Comparison of ENCODE assay signal across 8 cellular contexts in genomic region chr11:8033312-8033715, GRCh38. TPM values are rescaled to one million over a fixed set of nuclear protein-coding genes. Genes with fewer than 3 reads are reported as not detected.
A peak's percentile ranks its signal among the peaks of the same experiment; 100 is the strongest.
DNase-seq lines count a peak whose midpoint lies in the region; ATAC-seq and FAIRE-seq lines count a peak whose summit lies in the region.

No MANE protein-coding gene starts in this region.

- no peaks in the 10 kb centered on the region for H3K79me2 ChIP-seq in ACC112 (ENCODE audit: control insufficient read depth, insufficient read depth, low read length, unreplicated experiment)

- H4K91ac ChIP-seq in mesenchymal stem cell (ENCODE audit: low read length) = no peak overlapping the region

- H3K9me3 ChIP-seq in mesenchymal stem cell (ENCODE audit: control insufficient read depth, low read length) = no peaks in the 10 kb centered on the region

- no peak overlapping the region for H2BK12ac ChIP-seq in mesenchymal stem cell (ENCODE audit: low read length in 2 of 2)

- peak; percentile 51 for ATAC-seq in HG03108 (IDR thresholded peaks at IDR 0.05; ENCODE audit: unreplicated experiment)

- H3K27me3 ChIP-seq in ACC112 (ENCODE audit: insufficient read depth, low read length) (peaks cover 5% of the 10 kb centered on the region; the same call in 1 of the 2 replicates), mesenchymal stem cell (ENCODE audit: control insufficient read depth in 1 of 2, insufficient read depth in 1 of 2, low read length in 2 of 2) (peaks cover 27 to 79% of the 10 kb centered on the region in 2 experiments)

- no peak overlapping the region for H2BK120ac ChIP-seq in mesenchymal stem cell (ENCODE audit: low read depth, low read length)

- no peak overlapping the region for H3K27ac ChIP-seq in ACC112 (ENCODE audit: low read depth, low read length)
- H3K27ac ChIP-seq in mesenchymal stem cell (ENCODE audit: low read length, poor library complexity, severe bottlenecking) = no peak overlapping the region

- H3K4ac ChIP-seq in mesenchymal stem cell (ENCODE audit: low read depth in 1 of 2, low read length in 2 of 2) = no peak overlapping the region

- peak overlapping the region; percentile 80 for H3K9ac ChIP-seq in mesenchymal stem cell (ENCODE audit: low read length)

- 27% methylated on average over 9 of the region's 9 CpGs for WGBS in mesenchymal stem cell

- no peak overlapping the region for H2BK5ac ChIP-seq in mesenchymal stem cell (ENCODE audit: low read depth, low read length, poor library complexity, severe bottlenecking)

- H3K4me2 ChIP-seq in mesenchymal stem cell (ENCODE audit: low read length, poor library complexity, severe bottlenecking) = no peak overlapping the region

- H3K4me1 ChIP-seq in ACC112 (ENCODE audit: control insufficient read depth, insufficient read depth, low read length, unreplicated experiment) = peaks cover 5% of the 10 kb centered on the region
- H3K4me1 ChIP-seq in mesenchymal stem cell (ENCODE audit: control insufficient read depth, insufficient read depth, low read depth, low read length) = peaks cover 5% of the 10 kb centered on the region

- H3K18ac ChIP-seq in mesenchymal stem cell (ENCODE audit: low read depth in 1 of 2, low read length in 2 of 2) = no peak overlapping the region

- H2AK5ac ChIP-seq in mesenchymal stem cell (ENCODE audit: low read length, severe bottlenecking) = no peak overlapping the region

- no peak overlapping the region for H2BK15ac ChIP-seq in mesenchymal stem cell (ENCODE audit: low read depth, poor library complexity, severe bottlenecking)

- H3K36me3 ChIP-seq in ACC112 (ENCODE audit: insufficient read depth, low read length) (no peaks in the 10 kb centered on the region), mesenchymal stem cell (ENCODE audit: control insufficient read depth in 1 of 2, insufficient read depth in 2 of 2, low read depth in 1 of 2, low read length in 2 of 2) (no peaks in the 10 kb centered on the region)

- H3K79me1 ChIP-seq in mesenchymal stem cell (replicated peaks; ENCODE audit: low read length, poor library complexity, severe bottlenecking) = no peaks in the 10 kb centered on the region

- FAIRE-seq in GM18507 (lab: Jason Lieb, UNC) = peak; percentile 75

- no peak overlapping the region for H4K8ac ChIP-seq in mesenchymal stem cell (ENCODE audit: low read length)

- H3K4me3 ChIP-seq in ACC112 (ENCODE audit: low read depth, low read length) (no peak overlapping the region), mesenchymal stem cell (ENCODE audit: insufficient read depth in 1 of 2, low read depth in 1 of 2, low read length in 2 of 2) (no peak overlapping the region)

- H3K14ac ChIP-seq in mesenchymal stem cell (ENCODE audit: low read length in 2 of 2) = no peak overlapping the region

- peak overlapping the region in 1 of 2 experiments; percentile 26 for H3K23ac ChIP-seq in mesenchymal stem cell (ENCODE audit: low read length in 2 of 2)

- H2AFZ ChIP-seq in ACC112 (ENCODE audit: low read length, unreplicated experiment) = peak overlapping the region; percentile 13
- H2AFZ ChIP-seq in mesenchymal stem cell (ENCODE audit: low read depth, low read length) = no peak overlapping the region

- peak; percentile 64 for DNase-seq in GM18507 (ENCODE audit: extremely low spot score, insufficient read length, low read depth)
- DNase-seq in NCI-H526 (lab: John Stamatoyannopoulos, UW) = peak; percentile 21 to 75
- peak; percentile 15 to 27 for DNase-seq in activated CD4-positive, alpha-beta T cell treated with anti-CD3 and anti-CD28 coated beads, Interleukin-2, amount 50 U/mL, for 4 hours
- DNase-seq in effector CD8-positive, alpha-beta T cell (lab: John Stamatoyannopoulos, UW) = peak; percentile 5
- DNase-seq in mesenchymal stem cell = peak; percentile 81
- DNase-seq in stimulated activated CD8-positive, alpha-beta memory T cell treated with anti-CD3 and anti-CD28 coated beads, Interleukin-4, amount 100 ng/mL, for 48 hours = peak; percentile 69

RNA-seq across cellular contexts. Expression of gene EIF3F, which starts 46.2 kb away (rescaled TPM):
- polyA plus RNA-seq in mesenchymal stem cell (2013, experiment 1 of 2) = 570 TPM
- polyA plus RNA-seq in mesenchymal stem cell (2013, experiment 2 of 2) = 566 TPM

RNA-seq across cellular contexts. Expression of gene TUB, which starts 47.7 kb away (rescaled TPM):
- 1.9 TPM for polyA plus RNA-seq in mesenchymal stem cell (2013, experiment 1 of 2)
- 1.9 TPM for polyA plus RNA-seq in mesenchymal stem cell (2013, experiment 2 of 2)

Comparison
In these comparisons a context has a peak if more than half of its experiments do, and no peak if none do; other contexts are left out.
1. DNase-seq: peak in every context shown above with its lines; median percentile 81 in mesenchymal stem cell; 69 in stimulated activated CD8-positive, alpha-beta memory T cell treated with anti-CD3 and anti-CD28 coated beads, Interleukin-4, amount 100 ng/mL, for 48 hours; 64 in GM18507; 48 in NCI-H526; 21 in activated CD4-positive, alpha-beta T cell treated with anti-CD3 and anti-CD28 coated beads, Interleukin-2, amount 50 U/mL, for 4 hours; 5 in effector CD8-positive, alpha-beta T cell.